In the genomic region with DNA sequence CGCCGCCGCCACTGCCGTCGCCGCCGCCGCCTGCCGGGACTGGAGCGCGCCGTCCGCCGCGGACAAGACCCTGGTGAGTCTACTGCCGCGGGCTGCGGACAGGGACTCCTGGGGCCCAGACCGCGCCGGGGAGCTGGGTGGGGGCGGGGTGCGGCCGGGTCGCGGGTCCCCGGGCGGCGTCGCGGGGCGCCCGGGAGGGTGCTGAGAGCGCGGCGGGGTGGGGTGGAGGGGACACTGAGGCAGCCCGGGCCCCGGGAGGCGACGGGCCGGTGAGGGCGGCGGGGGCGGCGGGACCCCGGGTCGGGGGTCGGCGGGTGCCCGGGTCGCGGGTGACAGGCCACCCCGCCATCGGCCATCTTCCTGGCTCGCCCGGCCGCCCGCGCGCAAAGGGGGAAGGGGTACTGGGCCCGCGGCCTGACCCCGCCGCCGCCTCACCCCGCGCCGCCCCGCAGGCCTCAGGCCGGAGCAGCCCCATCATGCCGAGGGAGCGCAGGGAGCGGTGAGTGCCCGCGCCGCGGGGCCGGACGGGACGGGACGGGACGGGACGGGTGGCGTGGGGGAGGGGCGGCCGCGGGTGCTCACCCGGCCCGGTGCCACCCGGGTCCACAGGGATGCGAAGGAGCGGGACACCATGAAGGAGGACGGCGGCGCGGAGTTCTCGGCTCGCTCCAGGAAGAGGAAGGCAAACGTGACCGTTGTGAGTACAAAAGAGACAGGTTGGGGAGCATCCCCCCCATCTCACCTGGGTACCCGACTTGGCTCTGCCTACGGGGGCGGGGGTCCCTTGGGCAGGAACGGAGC, we compare ENCODE assay signal across 8 cellular contexts. TPM values are rescaled to one million over a fixed set of nuclear protein-coding genes. Genes with fewer than 3 reads are reported as not detected.
DNase-seq lines count a peak whose midpoint lies in the region; ATAC-seq and TF ChIP-seq lines count a peak whose summit lies in the region.

No MANE protein-coding gene starts in this region.

- peak; percentile 15 for DNase-seq in EH (ENCODE audit: low read depth)
- DNase-seq in cardiac fibroblast (ENCODE audit: low read depth in 2 of 2): no peak
- DNase-seq in NCI-H1092 treated with DMSO at 0.1 percent for 48 hours (lab: John Stamatoyannopoulos, UW): no peak
- no peak for DNase-seq in pons (ENCODE audit: low spot score)
- no peak for DNase-seq in DMS79 (lab: John Stamatoyannopoulos, UW)

- H3K27ac ChIP-seq in OCI-LY3 (ENCODE audit: low read length): no peak overlapping the region
- no peak overlapping the region for H3K27ac ChIP-seq in mesodermal cell (ENCODE audit: low read depth, low read length, severe bottlenecking)

- H3K36me3 ChIP-seq in OCI-LY3 (replicated peaks; ENCODE audit: low read depth, low read length) (peaks cover 24% of the 10 kb centered on the region), mesodermal cell (ENCODE audit: control insufficient read depth, insufficient read depth, low read length) (peaks cover 11% of the 10 kb centered on the region)

- peaks cover 10% of the 10 kb centered on the region for H3K79me2 ChIP-seq in OCI-LY3 (ENCODE audit: low read length)

- H3K27me3 ChIP-seq in OCI-LY3 (ENCODE audit: low read depth, low read length): no peaks in the 10 kb centered on the region

- H3K4me1 ChIP-seq in OCI-LY3 (ENCODE audit: low read length) (peaks cover 14% of the 10 kb centered on the region), mesodermal cell (ENCODE audit: control insufficient read depth, insufficient read depth, low read length, poor library complexity, severe bottlenecking) (peaks cover 4% of the 10 kb centered on the region)

- H4K20me1 ChIP-seq in OCI-LY3 (ENCODE audit: insufficient read depth, low read length): no peaks in the 10 kb centered on the region

- H3K9me3 ChIP-seq in OCI-LY3 (ENCODE audit: insufficient read depth, low read length) (no peaks in the 10 kb centered on the region), mesodermal cell (ENCODE audit: control insufficient read depth, low read length) (no peaks in the 10 kb centered on the region)

- ATAC-seq in GM21786 (IDR thresholded peaks at IDR 0.05; ENCODE audit: unreplicated experiment): peak; percentile 6

- H3K4me3 ChIP-seq in OCI-LY3 (ENCODE audit: low read length): peak overlapping the region; percentile 96
- H3K4me3 ChIP-seq in cardiac fibroblast (replicated peaks in 1 of 2; ENCODE audit: low read depth in 2 of 2, low read length in 2 of 2): peak overlapping the region; percentile 32 to 54
- H3K4me3 ChIP-seq in mesodermal cell (ENCODE audit: extremely low read depth, insufficient read depth, low read length, poor library complexity, severe bottlenecking): peak overlapping the region; percentile 39

- peak overlapping the region; percentile 87 for H3K4me2 ChIP-seq in OCI-LY3 (ENCODE audit: low read length)

- TF ChIP-seq CTCF in OCI-LY3 (IDR thresholded peaks at IDR 0.05; ENCODE audit: low read depth, low read length): no peak
- no peak for TF ChIP-seq CTCF in cardiac fibroblast (IDR thresholded peaks at IDR 0.05; ENCODE audit: low read depth, low read length)

- WGBS in mesodermal cell (ENCODE audit: insufficient coverage in 2 of 2), 2 experiments: 2 to 3% methylated on average over 43 to 55 of the region's 104 CpGs

- H3K9ac ChIP-seq in OCI-LY3 (ENCODE audit: low read length): peak overlapping the region; percentile 85

- no peak overlapping the region for H2AFZ ChIP-seq in OCI-LY3 (ENCODE audit: low read depth, low read length)

RNA-seq across cellular contexts. Expression of gene CCNE1, which starts 0.5 kb away (rescaled TPM):
- polyA plus RNA-seq in mesodermal cell (2013, experiment 1 of 2): 14.0 TPM
- 14.5 TPM for polyA plus RNA-seq in mesodermal cell (2013, experiment 2 of 2)

Comparison
In these comparisons a context has a peak if more than half of its experiments do, and no peak if none do; other contexts are left out.
1. H3K4me3 ChIP-seq: peak in every context shown above with its lines; median percentile 96 in OCI-LY3; 43 in cardiac fibroblast; 39 in mesodermal cell.